Comparison of ENCODE assay signal across 15 cellular contexts in genomic region chr21:42172596-42173483, GRCh38.
"Had no signal": no experiment of that assay in that cellular context is flagged by ENCODE, and none has a peak within 500 bp of the region (broad histone marks: within the 10 kb centered on the region; RNA-seq: fewer than 3 reads in every experiment).

No MANE protein-coding gene starts in this region.

- H3K4me1 ChIP-seq: adrenal gland, neural progenitor cell, parathyroid adenoma had no signal

- H3K4me3 ChIP-seq: adrenal gland, lower lobe of right lung, neural progenitor cell, SK-N-MC, upper lobe of left lung had no signal

- ATAC-seq: left cardiac atrium; lower lobe of right lung; stimulated activated naive B cell treated with anti-CD40 and anti-IgM and Interleukin-4, amounts not matched to agents 10 μg/mL and 1 μg/mL and 100 μg/mL, for 72 hours had no signal

- H2AFZ ChIP-seq: neural progenitor cell, parathyroid adenoma had no signal

- H3K36me3 ChIP-seq: adrenal gland, lower lobe of right lung, neural progenitor cell, upper lobe of left lung had no signal

- H3K9ac ChIP-seq: neural progenitor cell, parathyroid adenoma had no signal

- DNase-seq: activated CD4-positive, alpha-beta T cell treated with anti-CD3 and anti-CD28 coated beads, Interleukin-2, amount 50 U/mL, for 1 hour; activated T-cell treated with anti-CD3 and anti-CD28 coated beads, Interleukin-2, amount 50 U/mL, for 24 hours; cortex of kidney; effector memory CD4-positive, alpha-beta T cell; left cardiac atrium; lower lobe of right lung; midbrain; stimulated activated CD4-positive, alpha-beta T cell treated with anti-CD3 and anti-CD28 coated beads, Interleukin-15, amount 100 ng/mL, for 24 hours; stimulated activated CD4-positive, alpha-beta T cell treated with anti-CD3 and anti-CD28 coated beads, Interleukin-4, amount 100 ng/mL, for 1 hour; stimulated activated naive B cell treated with anti-CD40 and anti-IgM and Interleukin-4, amounts not matched to agents 10 μg/mL and 1 μg/mL and 100 μg/mL, for 72 hours had no signal

- H3K27me3 ChIP-seq: adrenal gland, neural progenitor cell, upper lobe of left lung had no signal

- H3K27ac ChIP-seq: adrenal gland, lower lobe of right lung, neural progenitor cell, parathyroid adenoma, SK-N-MC had no signal

- H3K9me3 ChIP-seq: adrenal gland, lower lobe of right lung, upper lobe of left lung had no signal

- H3K4me2 ChIP-seq: neural progenitor cell had no signal
